In the genomic region with DNA sequence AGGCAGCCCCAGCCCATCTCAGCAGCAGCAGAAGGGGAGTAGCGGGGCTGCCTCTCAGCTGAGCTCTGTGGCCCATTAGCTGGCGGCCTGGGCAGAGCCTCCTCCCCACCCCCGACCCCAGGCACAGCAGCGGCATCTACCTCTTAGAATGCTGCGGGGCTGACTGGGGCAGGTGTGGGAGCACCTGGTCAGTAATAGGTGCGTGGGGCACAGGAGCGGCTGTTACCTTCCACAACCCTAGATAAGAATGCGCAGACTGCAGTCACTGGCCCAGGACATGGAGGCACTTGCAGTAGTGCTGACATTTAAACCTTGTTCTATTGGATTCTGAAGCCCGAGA, we compare ENCODE assay signal across 1 cellular context.
TF ChIP-seq lines count a peak whose summit lies in the region.

No MANE protein-coding gene starts in this region.

TF ChIP-seq in IMR-90, 13 proteins besides CTCF, POLR2A, EP300 and RAD21:
- TF ChIP-seq RCOR1 (IDR thresholded peaks at IDR 0.05; ENCODE audit: insufficient replicate concordance, low read length) = no peak
- TF ChIP-seq CHD1 (IDR thresholded peaks at IDR 0.05; ENCODE audit: low read depth, low read length) = no peak
- TF ChIP-seq SMC3 (IDR thresholded peaks at IDR 0.05; ENCODE audit: low read depth, low read length) = no peak
